In genomic region chr3:33578325-33579180, GRCh38 we compare ENCODE assay signal across 12 cellular contexts.
A peak's percentile ranks its signal among the peaks of the same experiment; 100 is the strongest.
DNase-seq lines count a peak whose midpoint lies in the region; ATAC-seq, FAIRE-seq and TF ChIP-seq lines count a peak whose summit lies in the region.
"Had no signal": no experiment of that assay in that cellular context is flagged by ENCODE, and none has a peak within 500 bp of the region (broad histone marks: within the 10 kb centered on the region; RNA-seq: fewer than 3 reads in every experiment).

No MANE protein-coding gene starts in this region.

- H3K4me1 ChIP-seq in HUES6 (ENCODE audit: control insufficient read depth, insufficient read depth, low read length) (peaks cover 56% of the 10 kb centered on the region), K562 (replicated peaks in 1 of 2; ENCODE audit: control insufficient read depth in 2 of 2, insufficient read depth in 2 of 2, low read length in 2 of 2) (no peaks in the 10 kb centered on the region), iPS-18a (ENCODE audit: control insufficient read depth, low read depth, low read length) (peaks cover 56% of the 10 kb centered on the region), tibial artery (no peaks in the 10 kb centered on the region)
- H3K4me1 ChIP-seq: prostate gland had no signal

- CTCF ChIA-PET in K562 (lab: Yijun Ruan, JAX; ENCODE audit: low intra/inter-chr PET ratio) = no interaction called here

- H3K79me2 ChIP-seq in K562 (ENCODE audit: control insufficient read depth, insufficient read depth, low read length) = no peaks in the 10 kb centered on the region

- in situ Hi-C loops in K562 (cut with MboI) = no loop called here

- no peak for TF ChIP-seq RAD21 in K562 (CRISPR knock-in tag; conservative IDR thresholded peaks at IDR 0.05 in 1 of 2, IDR thresholded peaks at IDR 0.05 in 1 of 2)

- intact Hi-C loops in K562 (cut with micrococcal nuclease) (no loop called here), tibial artery (cut with DNase I; ENCODE audit: low total_unique reads) (no loop called here)

- H3K9me3 ChIP-seq in HUES6 (ENCODE audit: control insufficient read depth, insufficient read depth, low read depth, low read length) (no peaks in the 10 kb centered on the region), K562 (replicated peaks; ENCODE audit: control insufficient read depth, insufficient read depth, low read depth, low read length) (no peaks in the 10 kb centered on the region), iPS-18a (ENCODE audit: control insufficient read depth, low read depth, low read length) (no peaks in the 10 kb centered on the region), tibial artery (no peaks in the 10 kb centered on the region)
- H3K9me3 ChIP-seq: prostate gland had no signal

- no peak for FAIRE-seq in K562 (lab: Jason Lieb, UNC)

- H3K4me2 ChIP-seq in K562 (ENCODE audit: insufficient read depth, low read length) = no peak overlapping the region

- H3K4me3 ChIP-seq in HUES6 (ENCODE audit: low read depth, low read length) = peak overlapping the region; percentile 28
- no peak overlapping the region for H3K4me3 ChIP-seq in K562
- H3K4me3 ChIP-seq in iPS-18a (ENCODE audit: low read length) = peak overlapping the region; percentile 42
- no peak overlapping the region for H3K4me3 ChIP-seq in tibial artery
- H3K4me3 ChIP-seq: prostate gland had no signal

- ATAC-seq in K562 (no peak), HG02759 (IDR thresholded peaks at IDR 0.05; ENCODE audit: unreplicated experiment) (no peak)
- ATAC-seq: left lobe of liver had no signal

- no peaks in the 10 kb centered on the region for H3K27me3 ChIP-seq in HUES6 (ENCODE audit: control insufficient read depth, insufficient read depth, low read length)
- no peaks in the 10 kb centered on the region for H3K27me3 ChIP-seq in K562 (ENCODE audit: control insufficient read depth in 2 of 2, insufficient read depth in 2 of 2, low read length in 2 of 2)
- H3K27me3 ChIP-seq in iPS-18a (ENCODE audit: control insufficient read depth, insufficient read depth, low read length) = no peaks in the 10 kb centered on the region
- H3K27me3 ChIP-seq in tibial artery = no peaks in the 10 kb centered on the region

- no peak for TF ChIP-seq POLR2A in K562 (conservative IDR thresholded peaks at IDR 0.05)

- WGBS in K562 (ENCODE audit: insufficient coverage, low coverage, missing lambda C conversion rate) = 95% methylated on average over 2 of the region's 2 CpGs

- no TSS peak for BruUV-seq in K562 (replicated peaks; lab: Mats Ljungman, UMichigan)

- peak overlapping the region; percentile 49 for H3K9ac ChIP-seq in HUES6 (ENCODE audit: low read length)
- H3K9ac ChIP-seq in K562 (ENCODE audit: insufficient read depth in 1 of 2, low read depth in 2 of 2, low read length in 2 of 2) = no peak overlapping the region
- H3K9ac ChIP-seq in iPS-18a (ENCODE audit: low read length) = no peak overlapping the region

- no peaks in the 10 kb centered on the region for H4K20me1 ChIP-seq in K562 (replicated peaks; ENCODE audit: control insufficient read depth, insufficient read depth, low read length)

- H3K27ac ChIP-seq in HUES6 (ENCODE audit: low read depth, low read length) (peak overlapping the region; percentile 87), K562 (ENCODE audit: extremely low read depth, low read depth, low read length) (no peak overlapping the region), iPS-18a (ENCODE audit: low read length) (peak overlapping the region; percentile 41), tibial artery (no peak overlapping the region)
- H3K27ac ChIP-seq: C4-2B, prostate gland had no signal

- H3K36me3 ChIP-seq in HUES6 (ENCODE audit: control insufficient read depth, insufficient read depth, low read length) = peaks cover 11% of the 10 kb centered on the region; the same call in 1 of the 2 replicates
- H3K36me3 ChIP-seq in K562 (ENCODE audit: control insufficient read depth, insufficient read depth, low read length) = peaks cover 54% of the 10 kb centered on the region
- H3K36me3 ChIP-seq in iPS-18a (ENCODE audit: control insufficient read depth, low read depth, low read length) = peaks cover under 1% of the 10 kb centered on the region
- peaks cover 17 to 63% (median 40%) of the 10 kb centered on the region in 3 donors for H3K36me3 ChIP-seq in tibial artery
- H3K36me3 ChIP-seq: prostate gland had no signal

- no peaks in the 10 kb centered on the region for H3K9me1 ChIP-seq in K562 (ENCODE audit: control insufficient read depth, insufficient read depth, low read length)

- no peak for TF ChIP-seq CTCF in K562 (IDR thresholded peaks at IDR 0.05 in 2 of 3, conservative IDR thresholded peaks at IDR 0.05 in 1 of 3; ENCODE audit: insufficient read depth in 2 of 3, low read depth in 1 of 3, low read length in 3 of 3)
- no peak for TF ChIP-seq CTCF in tibial artery (IDR thresholded peaks at IDR 0.05)

- TF ChIP-seq EP300 in K562 (IDR thresholded peaks at IDR 0.05; ENCODE audit: low read length) = no peak

- DNase-seq in AG08395 (ENCODE audit: low spot score) (peak; percentile 25), K562 (ENCODE audit: extremely low read depth in 1 of 4, low spot score in 3 of 4) (no peak), DMS 273 treated with DMSO at 0.1 percent for 48 hours (lab: John Stamatoyannopoulos, UW) (no peak), nucleus accumbens (lab: John Stamatoyannopoulos, UW) (no peak), tibial artery (no peak)
- DNase-seq: SIG-M5 had no signal

- no peak overlapping the region for H2AFZ ChIP-seq in K562 (ENCODE audit: low read depth, low read length)

- POLR2A ChIA-PET in K562 (lab: Yijun Ruan, JAX) = no interaction called here

TF ChIP-seq in K562, 482 proteins besides CTCF, POLR2A, EP300 and RAD21:
- TF ChIP-seq FOXK2 (conservative IDR thresholded peaks at IDR 0.05 in 1 of 2, IDR thresholded peaks at IDR 0.05 in 1 of 2; ENCODE audit: low read depth in 2 of 2) (no peak), C11orf30 (IDR thresholded peaks at IDR 0.05; ENCODE audit: low read depth) (peak; percentile 21; the same call in 1 of the 2 replicates), ZNF316 (IDR thresholded peaks at IDR 0.05) (peak; percentile 73), NUFIP1 (IDR thresholded peaks at IDR 0.05; ENCODE audit: partially characterized antibody) (no peak), CHCHD3 (CRISPR knock-in tag; IDR thresholded peaks at IDR 0.05) (no peak), LARP7 (IDR thresholded peaks at IDR 0.05) (no peak), TARDBP (IDR thresholded peaks at IDR 0.05) (no peak)
TF ChIP-seq in K562: peak in this region for 2.

Comparison
In these comparisons a context has a peak if more than half of its experiments do, and no peak if none do; other contexts are left out.
1. H3K27ac ChIP-seq: peak in HUES6 (single experiment) and iPS-18a (single experiment); none in K562 (single experiment) and tibial artery (0 of 2).
2. H3K4me3 ChIP-seq: peak in HUES6 (single experiment) and iPS-18a (single experiment); none in K562 (single experiment) and tibial artery (0 of 2).